In the genomic region with DNA sequence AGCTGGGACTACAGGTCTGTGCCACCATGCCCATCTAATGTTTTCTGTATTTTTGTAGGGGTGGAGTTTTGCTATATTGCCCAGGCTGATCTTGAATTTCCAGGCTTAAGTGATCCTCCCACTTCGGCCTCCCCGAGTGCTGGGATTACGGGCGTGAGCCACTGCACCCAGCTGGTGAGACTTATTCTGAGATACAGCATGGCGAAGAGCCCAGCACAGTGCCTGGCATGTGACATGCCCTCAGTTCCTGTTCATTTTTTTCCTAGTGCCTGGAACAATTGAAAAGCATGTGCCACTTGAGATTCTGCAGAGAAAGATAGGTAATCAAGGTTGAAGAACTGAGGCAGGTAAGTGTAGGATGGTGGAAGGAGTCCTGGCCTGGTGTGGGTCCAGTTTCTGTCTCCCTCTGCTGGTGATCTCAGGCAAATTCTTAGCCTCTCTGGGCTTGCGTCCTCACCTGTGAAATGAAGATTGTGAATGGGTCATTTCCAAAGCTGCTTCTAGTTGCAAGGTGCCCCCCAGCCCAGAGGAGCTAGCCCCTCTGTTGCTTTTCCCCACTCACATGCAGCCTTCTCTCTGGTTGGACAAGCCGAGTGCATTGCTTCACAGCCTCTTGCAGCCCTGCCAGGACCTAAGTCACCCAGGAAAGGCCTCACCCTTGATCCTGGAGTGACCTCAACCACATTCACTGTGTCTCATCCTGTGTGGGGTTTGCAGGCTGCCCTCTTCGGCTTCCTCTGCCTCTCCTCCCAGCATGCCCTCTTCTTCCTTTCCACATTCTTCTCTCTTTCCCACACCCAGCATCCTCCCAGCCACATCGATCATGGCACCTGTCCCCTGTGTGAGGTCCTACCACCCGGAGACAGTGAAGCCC, we compare ENCODE assay signal across 13 cellular contexts. TPM values are rescaled to one million over a fixed set of nuclear protein-coding genes. Genes with fewer than 3 reads are reported as not detected.
A peak's percentile ranks its signal among the peaks of the same experiment; 100 is the strongest.
DNase-seq lines count a peak whose midpoint lies in the region; ATAC-seq, FAIRE-seq and TF ChIP-seq lines count a peak whose summit lies in the region.
"Had no signal": no experiment of that assay in that cellular context is flagged by ENCODE, and none has a peak within 500 bp of the region (broad histone marks: within the 10 kb centered on the region; RNA-seq: fewer than 3 reads in every experiment).

No MANE protein-coding gene starts in this region.

- H3K4me1 ChIP-seq in A673 (ENCODE audit: insufficient read depth, low read length, poor library complexity, severe bottlenecking): no peaks in the 10 kb centered on the region
- H3K4me1 ChIP-seq: HAP-1 had no signal

- no peak overlapping the region for H3K4me3 ChIP-seq in A673 (ENCODE audit: low read depth, low read length, poor library complexity, severe bottlenecking)
- H3K4me3 ChIP-seq in GM12865 (ENCODE audit: low read depth, low read length): no peak overlapping the region
- no peak overlapping the region for H3K4me3 ChIP-seq in fibroblast of mammary gland (ENCODE audit: control insufficient read depth, low read depth, low read length)
- H3K4me3 ChIP-seq: HAP-1, ovary had no signal

- no peak overlapping the region for H3K27ac ChIP-seq in A673 (ENCODE audit: low read depth, low read length, poor library complexity, severe bottlenecking)
- H3K27ac ChIP-seq: ovary had no signal

- peak; percentile 49 for TF ChIP-seq CTCF in A673 (conservative IDR thresholded peaks at IDR 0.05; ENCODE audit: low read depth, low read length)
- TF ChIP-seq CTCF in GM12865 (IDR thresholded peaks at IDR 0.05; ENCODE audit: insufficient read depth, low read depth, low read length, missing control alignments): peak; percentile 37
- TF ChIP-seq CTCF in fibroblast of mammary gland (conservative IDR thresholded peaks at IDR 0.05; ENCODE audit: control insufficient read depth, insufficient read depth, low read depth, low read length): peak; percentile 43

- DNase-seq in A673 (ENCODE audit: low spot score): no peak
- DNase-seq in GM12865 (ENCODE audit: low read depth): peak; percentile 16
- peak; percentile 54 for DNase-seq in RPMI8226
- DNase-seq in fibroblast of mammary gland (ENCODE audit: low read depth): no peak
- no peak for DNase-seq in superior temporal gyrus (ENCODE audit: extremely low spot score)
- DNase-seq in urothelium cell line (ENCODE audit: low spot score): no peak
- no peak for DNase-seq in mucosa of gallbladder (ENCODE audit: low spot score)
- DNase-seq: ovary had no signal

- FAIRE-seq in urothelium cell line (lab: Jason Lieb, UNC): no peak
- FAIRE-seq: endometrium had no signal

- no peaks in the 10 kb centered on the region for H3K36me3 ChIP-seq in A673 (ENCODE audit: insufficient read depth, low read length, poor library complexity, severe bottlenecking)
- H3K36me3 ChIP-seq: HAP-1, ovary had no signal

- no peaks in the 10 kb centered on the region for H3K9me3 ChIP-seq in A673 (ENCODE audit: low read depth, low read length, poor library complexity, severe bottlenecking)
- H3K9me3 ChIP-seq: HAP-1, ovary had no signal

- intact Hi-C loops in A673 (cut with micrococcal nuclease; ENCODE audit: unreplicated experiment): no loop called here

- peaks cover 9% of the 10 kb centered on the region for H3K27me3 ChIP-seq in A673 (replicated peaks; ENCODE audit: insufficient read depth, low read depth, low read length, poor library complexity)
- H3K27me3 ChIP-seq: ovary had no signal

- CTCF ChIA-PET in A673 (lab: Charles Lee): interaction anchor here (0.6 kb wide), 1 partner anchor 21 kb away, joined by 3 read pairs; no protein-coding TSS in a partner anchor

- no TSS peak for BruUV-seq in A673 (replicated peaks; lab: Mats Ljungman, UMichigan)

- ATAC-seq in GM21528 (IDR thresholded peaks at IDR 0.05; ENCODE audit: low FRiP score, unreplicated experiment): no peak

- POLR2A ChIA-PET in A673 (lab: Charles Lee; ENCODE audit: low non-redundant PET): no interaction called here

RNA-seq across cellular contexts. Expression of gene RHCG, which starts 4.3 kb away (rescaled TPM):
- total RNA-seq in A673 (2021) (1.2 and 1.4 TPM in 2 replicates), mucosa of gallbladder (not detected)
- total RNA-seq: CD4-positive, alpha-beta T cell; RPMI7951 had no signal

Comparison
In these comparisons a context has a peak if more than half of its experiments do, and no peak if none do; other contexts are left out.
1. DNase-seq: peak in GM12865 (single experiment) and RPMI8226 (single experiment); none in A673 (single experiment), fibroblast of mammary gland (single experiment), superior temporal gyrus (single experiment), urothelium cell line (single experiment) and mucosa of gallbladder (single experiment).
2. Peak in every context shown above with its lines, with median percentiles within 50 percentile points of each other: CTCF ChIP-seq.